8 cellular contexts compared by ENCODE assay signal in genomic region chr13:28754698-28755545, GRCh38. TPM values are rescaled to one million over a fixed set of nuclear protein-coding genes. Genes with fewer than 3 reads are reported as not detected.
DNase-seq lines count a peak whose midpoint lies in the region; ATAC-seq and TF ChIP-seq lines count a peak whose summit lies in the region.

No MANE protein-coding gene starts in this region.

- H2AFZ ChIP-seq in SK-N-SH (ENCODE audit: low read depth): peak overlapping the region; percentile 87; the same call in 1 of the 2 replicates
- H2AFZ ChIP-seq in neuron (ENCODE audit: low read depth, low read length): peak overlapping the region; percentile 36

- H3K4me1 ChIP-seq in SK-N-SH (ENCODE audit: control insufficient read depth in 1 of 2, insufficient read depth in 2 of 2, low read depth in 1 of 2, low read length in 1 of 2): peaks cover 0 to 11% of the 10 kb centered on the region in 2 experiments; a peak in 2 of 4 replicates
- peaks cover 13 to 15% (median 15%) of the 10 kb centered on the region in 4 donors for H3K4me1 ChIP-seq in esophagus muscularis mucosa
- H3K4me1 ChIP-seq in neuron (ENCODE audit: insufficient read depth, low read length): no peaks in the 10 kb centered on the region

- peak; percentile 4 for DNase-seq in NCI-H146 (lab: John Stamatoyannopoulos, UW)
- DNase-seq in NCI-H146 treated with DMSO at 0.1 percent for 48 hours (lab: John Stamatoyannopoulos, UW; ENCODE audit: unreplicated experiment): no peak
- peak; percentile 38 for DNase-seq in SK-N-SH
- peak; percentile 55 for DNase-seq in esophagus muscularis mucosa (ENCODE audit: extremely low spot score)
- no peak for DNase-seq in dedifferentiated amniotic fluid mesenchymal stem cell (ENCODE audit: extremely low spot score)

- H3K4me3 ChIP-seq in SK-N-SH (ENCODE audit: low read depth in 2 of 2, low read length in 1 of 2): peak overlapping the region in 1 of 2 experiments; percentile 31; a peak in 1 of 4 replicates
- peak overlapping the region; percentile 5 to 30 (median 24) for H3K4me3 ChIP-seq in esophagus muscularis mucosa
- no peak overlapping the region for H3K4me3 ChIP-seq in neuron (ENCODE audit: low read length)

- TF ChIP-seq RAD21 in SK-N-SH (IDR thresholded peaks at IDR 0.05; ENCODE audit: low read length): 0 out of 2 replicates have a peak, but pooled peaks have one; percentile 24

- H3K27me3 ChIP-seq in SK-N-SH (ENCODE audit: insufficient read depth): no peaks in the 10 kb centered on the region
- no peaks in the 10 kb centered on the region for H3K27me3 ChIP-seq in esophagus muscularis mucosa
- no peaks in the 10 kb centered on the region for H3K27me3 ChIP-seq in neuron (ENCODE audit: insufficient read depth, low read length)

- H3K9me3 ChIP-seq in SK-N-SH (peaks cover 4% of the 10 kb centered on the region; the same call in 1 of the 2 replicates), esophagus muscularis mucosa (peaks cover 0 to 20% (median 9%) of the 10 kb centered on the region in 4 donors), neuron (ENCODE audit: low read length) (no peaks in the 10 kb centered on the region)

- POLR2A ChIA-PET in SK-N-SH (lab: Yijun Ruan, JAX): no interaction called here

- no peaks in the 10 kb centered on the region for H3K36me3 ChIP-seq in SK-N-SH (replicated peaks in 1 of 2; ENCODE audit: control insufficient read depth in 1 of 2, insufficient read depth in 2 of 2, low read length in 1 of 2)
- H3K36me3 ChIP-seq in esophagus muscularis mucosa: no peaks in the 10 kb centered on the region
- no peaks in the 10 kb centered on the region for H3K36me3 ChIP-seq in neuron (ENCODE audit: insufficient read depth, low read length)

- no peak for ATAC-seq in HG03520 (IDR thresholded peaks at IDR 0.05; ENCODE audit: unreplicated experiment)
- ATAC-seq in GM19397 (IDR thresholded peaks at IDR 0.05; ENCODE audit: unreplicated experiment): no peak

- no peaks in the 10 kb centered on the region for H3K9me2 ChIP-seq in SK-N-SH

- H3F3A ChIP-seq in SK-N-SH (replicated peaks; ENCODE audit: insufficient read depth): no peaks in the 10 kb centered on the region

- no peak for TF ChIP-seq POLR2A in esophagus muscularis mucosa (IDR thresholded peaks at IDR 0.05; ENCODE audit: low read depth)

- intact Hi-C loops in esophagus muscularis mucosa (cut with DNase I): no loop called here

- TF ChIP-seq EP300 in SK-N-SH (IDR thresholded peaks at IDR 0.05; ENCODE audit: borderline replicate concordance in 1 of 2, low read depth in 1 of 2, low read length in 1 of 2): no peak
- no peak for TF ChIP-seq EP300 in esophagus muscularis mucosa (IDR thresholded peaks at IDR 0.05)

- whole genome bisulfite sequencing in SK-N-SH (ENCODE audit: low lambda C conversion rate): 32% methylated on average over 27 of the region's 32 CpGs
- WGBS in esophagus muscularis mucosa: 81% methylated on average over 30 of the region's 32 CpGs

- H3K27ac ChIP-seq in SK-N-SH (ENCODE audit: low read depth in 2 of 2, low read length in 1 of 2) (no peak overlapping the region), esophagus muscularis mucosa (replicated peaks in 1 of 4) (peak overlapping the region; percentile 29 to 70 (median 43))

- TF ChIP-seq CTCF in SK-N-SH (IDR thresholded peaks at IDR 0.05): peak; percentile 22
- TF ChIP-seq CTCF in esophagus muscularis mucosa (IDR thresholded peaks at IDR 0.05): peak in 1 of 3 experiments; percentile 29

- H3K79me2 ChIP-seq in SK-N-SH (ENCODE audit: insufficient read depth): no peaks in the 10 kb centered on the region

- H4K20me1 ChIP-seq in SK-N-SH (ENCODE audit: insufficient read depth): no peaks in the 10 kb centered on the region

- CTCF ChIA-PET in SK-N-SH (lab: Yijun Ruan, JAX): interaction anchor here (0.6 to 1.3 kb wide), 5 partner anchors 8 to 386 kb away, joined by 3 to 5 read pairs (median 4); no protein-coding TSS in a partner anchor

- H3K4me2 ChIP-seq in SK-N-SH: 0 out of 2 replicates have a peak overlapping the region, but pooled peaks have one; percentile 21

- H3K9ac ChIP-seq in SK-N-SH: no peak overlapping the region

TF ChIP-seq in SK-N-SH, 30 proteins besides CTCF, POLR2A, EP300 and RAD21:
- TF ChIP-seq NRF1 (IDR thresholded peaks at IDR 0.05; ENCODE audit: low read depth, low read length) (no peak), FOXJ3 (CRISPR knock-in tag; IDR thresholded peaks at IDR 0.05) (no peak), POLR2AphosphoS5 (IDR thresholded peaks at IDR 0.05; ENCODE audit: low read depth, low read length) (no peak), USF1 (IDR thresholded peaks at IDR 0.05; ENCODE audit: borderline replicate concordance, low read depth) (no peak), EZH2phosphoT487 (IDR thresholded peaks at IDR 0.05; ENCODE audit: borderline replicate concordance, low read depth) (no peak), RXRA (IDR thresholded peaks at IDR 0.05; ENCODE audit: borderline replicate concordance, low read depth) (no peak), RFX5 (IDR thresholded peaks at IDR 0.05; ENCODE audit: low read length) (no peak), IRF3 (IDR thresholded peaks at IDR 0.05; ENCODE audit: low read depth, low read length) (no peak), GATA2 (CRISPR knock-in tag; IDR thresholded peaks at IDR 0.05) (no peak), MEF2A (IDR thresholded peaks at IDR 0.05; ENCODE audit: borderline replicate concordance, low read depth) (no peak), JUND (IDR thresholded peaks at IDR 0.05) (no peak), GABPA (IDR thresholded peaks at IDR 0.05; ENCODE audit: low read depth) (no peak), SMC3 (IDR thresholded peaks at IDR 0.05; ENCODE audit: low read depth, low read length) (no peak), SIN3A (IDR thresholded peaks at IDR 0.05; ENCODE audit: borderline replicate concordance, low read depth, low read length) (no peak), CHD2 (IDR thresholded peaks at IDR 0.05; ENCODE audit: low read length, partially characterized antibody) (no peak)

RNA-seq across cellular contexts. Expression of gene SLC46A3, which starts 36.2 kb away (rescaled TPM):
- 2.0 and 3.2 TPM in 2 replicates for polyA plus RNA-seq in SK-N-SH (2012; rRNA removed)
- polyA plus RNA-seq in SK-N-SH (2012; cell fraction: cytosol; rRNA removed): 2.5 and 2.9 TPM in 2 replicates
- polyA plus RNA-seq in SK-N-SH (2012; cell fraction: nucleus; rRNA removed): 3.7 and 5.5 TPM in 2 replicates
- total RNA-seq in esophagus muscularis mucosa: 10 to 100 TPM in 3 of 4 donors, 1 to 10 TPM in 1; 9.4 to 14.0 (median 10.6) TPM

Comparison
In these comparisons a context has a peak if more than half of its experiments do, and no peak if none do; other contexts are left out.
1. DNase-seq: peak in NCI-H146 (single experiment), SK-N-SH (single experiment) and esophagus muscularis mucosa (single experiment); none in NCI-H146 treated with DMSO at 0.1 percent for 48 hours (single experiment) and dedifferentiated amniotic fluid mesenchymal stem cell (single experiment).
2. H3K27ac ChIP-seq: peak in esophagus muscularis mucosa (4 of 4); none in SK-N-SH (0 of 2).